22 cellular contexts compared by ENCODE assay signal in the genomic region with DNA sequence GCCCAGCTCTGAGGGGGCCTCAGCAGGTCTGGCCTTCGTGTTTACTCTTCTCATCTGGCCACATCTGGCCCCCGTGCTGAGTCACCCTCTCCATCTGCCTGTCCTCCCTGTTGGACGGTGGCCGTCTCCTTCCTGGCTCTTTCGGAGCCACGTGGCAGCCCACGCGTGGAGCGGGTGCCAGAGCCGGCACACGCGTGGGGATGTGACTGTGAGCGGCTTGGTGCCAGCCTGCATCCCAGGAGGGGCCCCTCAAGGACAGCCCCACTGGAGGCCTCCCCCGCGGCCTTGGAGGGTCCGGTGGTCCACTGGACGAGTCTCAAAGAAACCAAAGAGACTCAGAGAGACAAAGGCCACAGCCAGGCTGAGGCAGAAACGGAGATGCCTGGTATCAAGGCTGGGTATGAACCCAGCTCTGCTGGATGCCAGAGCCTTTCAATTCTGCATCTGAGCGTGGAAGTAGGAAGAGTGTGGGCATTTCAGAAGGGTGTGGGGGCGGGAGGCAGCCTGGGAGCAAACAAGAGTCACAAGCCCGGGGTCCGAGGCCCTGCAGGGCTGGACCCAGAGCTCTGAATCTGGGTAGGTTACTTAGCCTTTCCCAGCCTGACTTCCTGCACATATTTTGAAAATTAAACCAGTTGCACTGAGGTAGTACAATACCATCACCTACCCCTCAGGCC.
DNase-seq lines count a peak whose midpoint lies in the region; ATAC-seq and TF ChIP-seq lines count a peak whose summit lies in the region.
"Had no signal": no experiment of that assay in that cellular context is flagged by ENCODE, and none has a peak within 500 bp of the region (broad histone marks: within the 10 kb centered on the region; RNA-seq: fewer than 3 reads in every experiment).

No MANE protein-coding gene starts in this region.

- no peak overlapping the region for H3K4me3 Mint-ChIP-seq in chondrocyte (ENCODE audit: unreplicated experiment)
- no peak overlapping the region for H3K4me3 Mint-ChIP-seq in activated naive CD8-positive, alpha-beta T cell treated with anti-CD3 and anti-CD28 coated beads, Interleukin-2, amount 50 U/mL, for 24 hours
- H3K4me3 Mint-ChIP-seq: CD8-positive, alpha-beta memory T cell; naive thymus-derived CD8-positive, alpha-beta T cell; stimulated activated effector memory CD8-positive, alpha-beta T cell treated with anti-CD3 and anti-CD28 coated beads, Interleukin-12 subunit alpha, Interleukin-12 subunit beta, amount 100 ng/mL, for 72 hours had no signal

- H3K36me3 Mint-ChIP-seq in chondrocyte (ENCODE audit: low read depth): peaks cover 1% of the 10 kb centered on the region
- H3K36me3 Mint-ChIP-seq in activated naive CD8-positive, alpha-beta T cell treated with anti-CD3 and anti-CD28 coated beads, Interleukin-2, amount 50 U/mL, for 24 hours (ENCODE audit: low read depth): no peaks in the 10 kb centered on the region
- H3K36me3 Mint-ChIP-seq: CD8-positive, alpha-beta memory T cell; naive thymus-derived CD8-positive, alpha-beta T cell; stimulated activated effector memory CD8-positive, alpha-beta T cell treated with anti-CD3 and anti-CD28 coated beads, Interleukin-12 subunit alpha, Interleukin-12 subunit beta, amount 100 ng/mL, for 72 hours had no signal

- H3K27me3 Mint-ChIP-seq in chondrocyte (ENCODE audit: low read depth): peaks cover 79% of the 10 kb centered on the region
- H3K27me3 Mint-ChIP-seq in activated naive CD8-positive, alpha-beta T cell treated with anti-CD3 and anti-CD28 coated beads, Interleukin-2, amount 50 U/mL, for 24 hours: peaks cover 39% of the 10 kb centered on the region

- peaks cover 5% of the 10 kb centered on the region for H3K9me3 Mint-ChIP-seq in chondrocyte (ENCODE audit: low read depth)
- H3K9me3 Mint-ChIP-seq in activated naive CD8-positive, alpha-beta T cell treated with anti-CD3 and anti-CD28 coated beads, Interleukin-2, amount 50 U/mL, for 24 hours: no peaks in the 10 kb centered on the region
- H3K9me3 Mint-ChIP-seq: CD8-positive, alpha-beta memory T cell; stimulated activated effector memory CD8-positive, alpha-beta T cell treated with anti-CD3 and anti-CD28 coated beads, Interleukin-12 subunit alpha, Interleukin-12 subunit beta, amount 100 ng/mL, for 72 hours had no signal

- no peaks in the 10 kb centered on the region for H3K4me1 Mint-ChIP-seq in chondrocyte (ENCODE audit: low read depth)
- peaks cover 8% of the 10 kb centered on the region for H3K4me1 Mint-ChIP-seq in activated naive CD8-positive, alpha-beta T cell treated with anti-CD3 and anti-CD28 coated beads, Interleukin-2, amount 50 U/mL, for 24 hours
- H3K4me1 Mint-ChIP-seq: CD8-positive, alpha-beta memory T cell; naive thymus-derived CD8-positive, alpha-beta T cell; stimulated activated effector memory CD8-positive, alpha-beta T cell treated with anti-CD3 and anti-CD28 coated beads, Interleukin-12 subunit alpha, Interleukin-12 subunit beta, amount 100 ng/mL, for 72 hours had no signal

- DNase-seq in activated effector memory CD4-positive, alpha-beta T cell treated with anti-CD3 and anti-CD28 coated beads, Interleukin-2, amount 50 U/mL, for 16 hours: peak; percentile 28
- no peak for DNase-seq in activated effector memory CD4-positive, alpha-beta T cell treated with Interleukin-2 at 50 U/mL for 16 hours
- DNase-seq in chondrocyte (ENCODE audit: low spot score): peak; percentile 91
- DNase-seq in mesenteric fat pad (ENCODE audit: low spot score): peak; percentile 47
- DNase-seq in activated naive CD8-positive, alpha-beta T cell treated with anti-CD3 and anti-CD28 coated beads, Interleukin-2, amount 50 U/mL, for 24 hours: no peak
- no peak for DNase-seq in stimulated activated CD4-positive, alpha-beta T cell treated with anti-CD3 and anti-CD28 coated beads, Interleukin-1b, Interleukin-23, amount 100 ng/mL, for 48 hours
- DNase-seq: activated CD4-positive, alpha-beta T cell treated with anti-CD3 and anti-CD28 coated beads, Interleukin-2, amount 50 U/mL, for 4 hours; effector CD8-positive, alpha-beta T cell; KBM-7; NCI-H1048; NCI-H2029 treated with DMSO at 0.1 percent for 48 hours; NCI-H526 treated with DMSO at 0.1 percent for 48 hours; stimulated activated CD4-positive, alpha-beta T cell treated with anti-CD3 and anti-CD28 coated beads, Interleukin-12 subunit alpha, Interleukin-12 subunit beta, amount 100 ng/mL, for 4 hours; T-helper 1 cell; thyroid gland had no signal

- no peak overlapping the region for H3K27ac Mint-ChIP-seq in chondrocyte (ENCODE audit: unreplicated experiment)
- H3K27ac Mint-ChIP-seq in activated naive CD8-positive, alpha-beta T cell treated with anti-CD3 and anti-CD28 coated beads, Interleukin-2, amount 50 U/mL, for 24 hours: no peak overlapping the region
- H3K27ac Mint-ChIP-seq: stimulated activated effector memory CD8-positive, alpha-beta T cell treated with anti-CD3 and anti-CD28 coated beads, Interleukin-12 subunit alpha, Interleukin-12 subunit beta, amount 100 ng/mL, for 72 hours had no signal

- no peak for TF ChIP-seq CTCF in chondrocyte (IDR thresholded peaks at IDR 0.05)

- no peak for ATAC-seq in activated naive CD8-positive, alpha-beta T cell treated with anti-CD3 and anti-CD28 coated beads, Interleukin-2, amount 50 U/mL, for 24 hours
- ATAC-seq in GM19023 (IDR thresholded peaks at IDR 0.05; ENCODE audit: unreplicated experiment) (no peak), GM21529 (IDR thresholded peaks at IDR 0.05; ENCODE audit: unreplicated experiment) (no peak)
- ATAC-seq: HCT116; naive thymus-derived CD8-positive, alpha-beta T cell; Right ventricle myocardium inferior; stimulated activated effector memory CD8-positive, alpha-beta T cell treated with anti-CD3 and anti-CD28 coated beads, Interleukin-12 subunit alpha, Interleukin-12 subunit beta, amount 100 ng/mL, for 72 hours had no signal

Comparison
In these comparisons a context has a peak if more than half of its experiments do, and no peak if none do; other contexts are left out.
1. DNase-seq: peak in activated effector memory CD4-positive, alpha-beta T cell treated with anti-CD3 and anti-CD28 coated beads, Interleukin-2, amount 50 U/mL, for 16 hours (single experiment), chondrocyte (single experiment) and mesenteric fat pad (single experiment); none in activated effector memory CD4-positive, alpha-beta T cell treated with Interleukin-2 at 50 U/mL for 16 hours (single experiment), activated naive CD8-positive, alpha-beta T cell treated with anti-CD3 and anti-CD28 coated beads, Interleukin-2, amount 50 U/mL, for 24 hours (single experiment) and stimulated activated CD4-positive, alpha-beta T cell treated with anti-CD3 and anti-CD28 coated beads, Interleukin-1b, Interleukin-23, amount 100 ng/mL, for 48 hours (single experiment).